ENCODE assay signal across 9 cellular contexts in genomic region chr11:61700221-61700620, GRCh38. TPM values are rescaled to one million over a fixed set of nuclear protein-coding genes. Genes with fewer than 3 reads are reported as not detected.
DNase-seq lines count a peak whose midpoint lies in the region; ATAC-seq and TF ChIP-seq lines count a peak whose summit lies in the region.
"Had no signal": no experiment of that assay in that cellular context is flagged by ENCODE, and none has a peak within 500 bp of the region (broad histone marks: within the 10 kb centered on the region; RNA-seq: fewer than 3 reads in every experiment).

No MANE protein-coding gene starts in this region.

- H3K27ac Mint-ChIP-seq in glutamatergic neuron (ENCODE audit: unreplicated experiment): no peak overlapping the region
- H3K27ac Mint-ChIP-seq: memory B cell had no signal

- no peak overlapping the region for H3K4me3 Mint-ChIP-seq in glutamatergic neuron (ENCODE audit: unreplicated experiment)
- H3K4me3 Mint-ChIP-seq: memory B cell had no signal

- H3K36me3 ChIP-seq in mucosa of rectum (ENCODE audit: control insufficient read depth in 2 of 2, insufficient read depth in 2 of 2, low read length in 2 of 2): no peaks in the 10 kb centered on the region

- H3K27me3 ChIP-seq in dorsolateral prefrontal cortex: no peaks in the 10 kb centered on the region
- no peaks in the 10 kb centered on the region for H3K27me3 ChIP-seq in mucosa of rectum (ENCODE audit: control insufficient read depth in 2 of 2, insufficient read depth in 2 of 2, low read length in 2 of 2)

- H3K9me3 Mint-ChIP-seq in glutamatergic neuron (ENCODE audit: unreplicated experiment): peaks cover 4% of the 10 kb centered on the region
- H3K9me3 Mint-ChIP-seq: memory B cell had no signal

- H3K27me3 Mint-ChIP-seq in glutamatergic neuron (ENCODE audit: unreplicated experiment): peaks cover 3% of the 10 kb centered on the region

- ATAC-seq in HG02840 (IDR thresholded peaks at IDR 0.05; ENCODE audit: low FRiP score, unreplicated experiment): no peak

- no peak for TF ChIP-seq CTCF in dorsolateral prefrontal cortex (IDR thresholded peaks at IDR 0.05 in 54 of 56, conservative IDR thresholded peaks at IDR 0.05 in 2 of 56; ENCODE audit: low read depth in 1 of 56, partially characterized antibody in 56 of 56)
- no peak for TF ChIP-seq CTCF in glutamatergic neuron (IDR thresholded peaks at IDR 0.05; ENCODE audit: partially characterized antibody, unreplicated experiment)

- no peaks in the 10 kb centered on the region for H3K9me3 ChIP-seq in mucosa of rectum (ENCODE audit: control insufficient read depth in 2 of 2, low read length in 2 of 2)

- peak; percentile 91 for DNase-seq in DMS53 treated with DMSO at 0.1 percent for 48 hours (lab: John Stamatoyannopoulos, UW; ENCODE audit: unreplicated experiment)
- peak; percentile 17 for DNase-seq in NCI-H748 treated with DMSO at 0.1 percent for 48 hours (lab: John Stamatoyannopoulos, UW)
- no peak for DNase-seq in dorsolateral prefrontal cortex
- no peak for DNase-seq in glutamatergic neuron
- no peak for DNase-seq in 8988T
- DNase-seq in stimulated activated CD4-positive, alpha-beta T cell treated with anti-CD3 and anti-CD28 coated beads, Interleukin-2, amount 100 ng/mL, for 24 hours: no peak

- H3K4me1 ChIP-seq in mucosa of rectum (ENCODE audit: control insufficient read depth in 2 of 2, insufficient read depth in 2 of 2, low read length in 2 of 2): peaks cover 62 to 63% of the 10 kb centered on the region in 2 donors

- intact Hi-C loops in dorsolateral prefrontal cortex (cut with DNase I): no loop called here

- peak overlapping the region; percentile 32 to 63 for H3K9ac ChIP-seq in mucosa of rectum (ENCODE audit: low read depth in 1 of 2, low read length in 2 of 2)

- peaks cover 37% of the 10 kb centered on the region for H3K4me1 Mint-ChIP-seq in glutamatergic neuron (ENCODE audit: low read depth, unreplicated experiment)

- H3K27ac ChIP-seq in dorsolateral prefrontal cortex (peak overlapping the region in 51 of 59 donors; percentile 2 to 90 (median 73)), mucosa of rectum (ENCODE audit: low read depth in 2 of 2, low read length in 2 of 2) (peak overlapping the region; percentile 87 to 88)

- H3K36me3 Mint-ChIP-seq in glutamatergic neuron (ENCODE audit: unreplicated experiment): no peaks in the 10 kb centered on the region
- H3K36me3 Mint-ChIP-seq: memory B cell had no signal

- H3K4me3 ChIP-seq in dorsolateral prefrontal cortex: peak overlapping the region in 1 of 59 donors; percentile 12
- peak overlapping the region; percentile 10 to 37 for H3K4me3 ChIP-seq in mucosa of rectum (ENCODE audit: low read length in 2 of 2)

RNA-seq across cellular contexts. Expression of gene DAGLA, which starts 20.0 kb away (rescaled TPM):
- total RNA-seq in dorsolateral prefrontal cortex (10 to 100 TPM; 12.9 to 58.9 (median 36.2) TPM), glutamatergic neuron (ENCODE audit: unreplicated experiment) (9.6 TPM)

RNA-seq across cellular contexts. Expression of gene MYRF, which starts 52.2 kb away (rescaled TPM):
- 100 to 1,000 TPM in 87 of 120 experiments, 10 to 100 TPM in 33; 23.0 to 708 (median 141) TPM for total RNA-seq in dorsolateral prefrontal cortex
- 0.29 TPM for total RNA-seq in glutamatergic neuron (ENCODE audit: unreplicated experiment)

Comparison
In these comparisons a context has a peak if more than half of its experiments do, and no peak if none do; other contexts are left out.
1. DNase-seq: peak in DMS53 treated with DMSO at 0.1 percent for 48 hours (single experiment) and NCI-H748 treated with DMSO at 0.1 percent for 48 hours (single experiment); none in dorsolateral prefrontal cortex (0 of 10), glutamatergic neuron (single experiment), 8988T (single experiment) and stimulated activated CD4-positive, alpha-beta T cell treated with anti-CD3 and anti-CD28 coated beads, Interleukin-2, amount 100 ng/mL, for 24 hours (0 of 2).
2. RNA of gene MYRF, which starts 52.2 kb away (total RNA-seq): 23.0 to 708 TPM in dorsolateral prefrontal cortex; 0.29 TPM in glutamatergic neuron (single experiment); every median in the first group is over 10 times any median in the second.